ENCODE assay signal across 20 cellular contexts in the genomic region with DNA sequence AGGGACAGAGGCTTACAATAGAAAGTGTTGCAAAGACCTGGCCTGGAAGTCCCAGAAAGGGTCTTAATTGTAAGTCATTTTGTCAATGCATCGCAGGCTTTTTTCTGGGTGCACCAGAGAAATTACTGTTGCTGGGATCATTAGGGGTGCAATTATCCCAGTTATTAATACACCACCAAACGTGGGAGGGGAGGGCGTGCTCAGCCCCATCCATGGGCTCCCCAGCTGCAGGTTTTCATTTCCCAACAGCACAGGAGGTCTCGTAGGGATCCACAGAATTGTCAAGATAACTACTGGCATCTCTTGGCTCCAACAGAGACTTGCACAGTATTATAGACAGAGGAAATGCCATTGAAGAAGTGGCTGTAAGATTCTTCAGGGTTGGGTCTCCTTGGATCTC.
A peak's percentile ranks its signal among the peaks of the same experiment; 100 is the strongest.
DNase-seq lines count a peak whose midpoint lies in the region; ATAC-seq and TF ChIP-seq lines count a peak whose summit lies in the region.
"Had no signal": no experiment of that assay in that cellular context is flagged by ENCODE, and none has a peak within 500 bp of the region (broad histone marks: within the 10 kb centered on the region; RNA-seq: fewer than 3 reads in every experiment).

No MANE protein-coding gene starts in this region.

- intact Hi-C loops in cardiac septum (cut with DNase I) (no loop called here), Right ventricle myocardium superior (cut with DNase I) (no loop called here), lower lobe of right lung (cut with DNase I) (no loop called here)

- H3K4me3 ChIP-seq in BE2C (ENCODE audit: low read depth, low read length) (no peak overlapping the region), lower lobe of right lung (no peak overlapping the region)
- H3K4me3 ChIP-seq: A549, Peyer's patch, SJCRH30 had no signal

- ATAC-seq in Right ventricle myocardium superior (ENCODE audit: poor library complexity), result no peak
- ATAC-seq in lower lobe of right lung, result no peak
- ATAC-seq: HCT116 had no signal

- H3K36me3 Mint-ChIP-seq in activated CD4-positive, alpha-beta memory T cell treated with anti-CD3 and anti-CD28 coated beads, Interleukin-2, amount 10 ng/mL, durations not matched to agents 7 days and 5 days (ENCODE audit: low read depth), result no peaks in the 10 kb centered on the region
- H3K36me3 Mint-ChIP-seq in chondrocyte (ENCODE audit: low read depth), result no peaks in the 10 kb centered on the region

- H3K27me3 ChIP-seq in BE2C, result no peaks in the 10 kb centered on the region
- H3K27me3 ChIP-seq in lower lobe of right lung (ENCODE audit: low read depth), result no peaks in the 10 kb centered on the region
- H3K27me3 ChIP-seq: Peyer's patch, SJCRH30 had no signal

- no peaks in the 10 kb centered on the region for H3K27me3 Mint-ChIP-seq in activated CD4-positive, alpha-beta memory T cell treated with anti-CD3 and anti-CD28 coated beads, Interleukin-2, amount 10 ng/mL, durations not matched to agents 7 days and 5 days
- H3K27me3 Mint-ChIP-seq in chondrocyte (ENCODE audit: low read depth), result no peaks in the 10 kb centered on the region
- H3K27me3 Mint-ChIP-seq: B cell; CD4-positive, alpha-beta T cell had no signal

- H3K4me1 ChIP-seq in BE2C, result peaks cover 13% of the 10 kb centered on the region
- no peaks in the 10 kb centered on the region for H3K4me1 ChIP-seq in lower lobe of right lung
- H3K4me1 ChIP-seq: A549, Peyer's patch, SJCRH30 had no signal

- H3K36me3 ChIP-seq in BE2C (no peaks in the 10 kb centered on the region), lower lobe of right lung (no peaks in the 10 kb centered on the region)
- H3K36me3 ChIP-seq: Peyer's patch, SJCRH30 had no signal

- H3K27ac ChIP-seq in lower lobe of right lung, result no peak overlapping the region
- H3K27ac ChIP-seq: A549, KMS-11, Peyer's patch, SJCRH30 had no signal

- POLR2A ChIA-PET in activated CD4-positive, alpha-beta memory T cell treated with anti-CD3 and anti-CD28 coated beads, Interleukin-2, amount 10 ng/mL, durations not matched to agents 7 days and 5 days (lab: Charles Lee), result no interaction called here

- no peaks in the 10 kb centered on the region for H3K9me3 ChIP-seq in BE2C
- H3K9me3 ChIP-seq in lower lobe of right lung, result no peaks in the 10 kb centered on the region
- H3K9me3 ChIP-seq: A549, Peyer's patch, SJCRH30 had no signal

- no peak for TF ChIP-seq CTCF in chondrocyte (IDR thresholded peaks at IDR 0.05)
- TF ChIP-seq CTCF in BE2C (IDR thresholded peaks at IDR 0.05; ENCODE audit: low read depth, low read length), result no peak
- TF ChIP-seq CTCF in lower lobe of right lung (IDR thresholded peaks at IDR 0.05), result no peak

- H3K9me3 Mint-ChIP-seq in activated CD4-positive, alpha-beta memory T cell treated with anti-CD3 and anti-CD28 coated beads, Interleukin-2, amount 10 ng/mL, durations not matched to agents 7 days and 5 days, result no peaks in the 10 kb centered on the region
- H3K9me3 Mint-ChIP-seq in chondrocyte (ENCODE audit: low read depth), result no peaks in the 10 kb centered on the region
- H3K9me3 Mint-ChIP-seq: CD4-positive, alpha-beta T cell had no signal

- peak overlapping the region; percentile 61 for H3K27ac Mint-ChIP-seq in activated CD4-positive, alpha-beta memory T cell treated with anti-CD3 and anti-CD28 coated beads, Interleukin-2, amount 10 ng/mL, durations not matched to agents 7 days and 5 days
- H3K27ac Mint-ChIP-seq in chondrocyte (ENCODE audit: unreplicated experiment), result no peak overlapping the region
- H3K27ac Mint-ChIP-seq: B cell; CD4-positive, alpha-beta T cell had no signal

- no peaks in the 10 kb centered on the region for H3K4me1 Mint-ChIP-seq in activated CD4-positive, alpha-beta memory T cell treated with anti-CD3 and anti-CD28 coated beads, Interleukin-2, amount 10 ng/mL, durations not matched to agents 7 days and 5 days
- H3K4me1 Mint-ChIP-seq in chondrocyte (ENCODE audit: low read depth), result peaks cover 32% of the 10 kb centered on the region

- CTCF ChIA-PET in activated CD4-positive, alpha-beta memory T cell treated with anti-CD3 and anti-CD28 coated beads, Interleukin-2, amount 10 ng/mL, durations not matched to agents 7 days and 5 days (lab: Charles Lee), result interaction anchor here (0.6 kb wide), 1 partner anchor 17 kb away, joined by 3 read pairs; no protein-coding TSS in a partner anchor

- DNase-seq in cardiac septum (ENCODE audit: low spot score) (peak; percentile 63), Right ventricle myocardium superior (no peak), chondrocyte (ENCODE audit: low spot score) (peak; percentile 2), BE2C (no peak), NOMO-1 treated with DMSO at 0.1 percent for 48 hours (lab: John Stamatoyannopoulos, UW; ENCODE audit: unreplicated experiment) (no peak), lower lobe of right lung (no peak)
- no peak for DNase-seq in activated CD4-positive, alpha-beta memory T cell treated with anti-CD3 and anti-CD28 coated beads, Interleukin-2, amount 10 ng/mL, durations not matched to agents 7 days and 5 days
- DNase-seq: IMR-90, MV-4-11, NCI-H1105 treated with DMSO at 0.1 percent for 48 hours, NCI-H2029 treated with DMSO at 0.1 percent for 48 hours, NCI-H524 treated with DMSO at 0.1 percent for 48 hours, NCI-H82, SJCRH30 had no signal

- H3K4me3 Mint-ChIP-seq in activated CD4-positive, alpha-beta memory T cell treated with anti-CD3 and anti-CD28 coated beads, Interleukin-2, amount 10 ng/mL, durations not matched to agents 7 days and 5 days, result no peak overlapping the region
- H3K4me3 Mint-ChIP-seq in chondrocyte (ENCODE audit: unreplicated experiment), result no peak overlapping the region
- H3K4me3 Mint-ChIP-seq: B cell; CD4-positive, alpha-beta T cell had no signal

Comparison
In these comparisons a context has a peak if more than half of its experiments do, and no peak if none do; other contexts are left out.
1. DNase-seq: peak in cardiac septum (single experiment) and chondrocyte (single experiment); none in Right ventricle myocardium superior (single experiment), activated CD4-positive, alpha-beta memory T cell treated with anti-CD3 and anti-CD28 coated beads, Interleukin-2, amount 10 ng/mL, durations not matched to agents 7 days and 5 days (single experiment), BE2C (single experiment), NOMO-1 treated with DMSO at 0.1 percent for 48 hours (single experiment) and lower lobe of right lung (single experiment).